Comparison of ENCODE assay signal across 9 cellular contexts in genomic region chr11:70483077-70483861, GRCh38.
DNase-seq lines count a peak whose midpoint lies in the region; ATAC-seq, FAIRE-seq and TF ChIP-seq lines count a peak whose summit lies in the region.
"Had no signal": no experiment of that assay in that cellular context is flagged by ENCODE, and none has a peak within 500 bp of the region (broad histone marks: within the 10 kb centered on the region; RNA-seq: fewer than 3 reads in every experiment).

No MANE protein-coding gene starts in this region.

- POLR2A ChIA-PET in RWPE1 (lab: Yijun Ruan, JAX; ENCODE audit: low non-redundant PET) = no interaction called here

- peak; percentile 46 for DNase-seq in NCI-H2227 (lab: John Stamatoyannopoulos, UW; ENCODE audit: unreplicated experiment)
- DNase-seq in NCI-H2227 treated with DMSO at 0.1 percent for 48 hours (lab: John Stamatoyannopoulos, UW) = no peak
- peak; percentile 20 for DNase-seq in RWPE1 (ENCODE audit: low spot score)
- DNase-seq in heart right ventricle = peak; percentile 37 to 45
- DNase-seq in tibial nerve (ENCODE audit: low spot score in 2 of 2) = peak in 1 of 2 donors; percentile 14
- no peak for DNase-seq in D721Med (ENCODE audit: insufficient read length, low spot score)
- DNase-seq in stimulated activated CD4-positive, alpha-beta T cell treated with anti-CD3 and anti-CD28 coated beads, Interleukin-4, amount 100 ng/mL, for 24 hours = no peak
- DNase-seq: CD4-positive, CD25-positive, alpha-beta regulatory T cell had no signal

- peaks cover 0 to 20% (median 4%) of the 10 kb centered on the region in 9 donors for H3K4me1 ChIP-seq in heart right ventricle
- peaks cover 0 to 7% (median 3%) of the 10 kb centered on the region in 4 donors for H3K4me1 ChIP-seq in tibial nerve

- H3K27me3 ChIP-seq in heart right ventricle = no peaks in the 10 kb centered on the region
- no peaks in the 10 kb centered on the region for H3K27me3 ChIP-seq in tibial nerve

- no peak overlapping the region for H3K27ac ChIP-seq in RWPE1
- H3K27ac ChIP-seq in heart right ventricle = peak overlapping the region in 9 of 10 donors; percentile 77 to 95 (median 87)
- no peak overlapping the region for H3K27ac ChIP-seq in tibial nerve

- CTCF ChIA-PET in RWPE1 (lab: Yijun Ruan, JAX) = no interaction called here

- H3K9me3 ChIP-seq in heart right ventricle (no peaks in the 10 kb centered on the region), tibial nerve (no peaks in the 10 kb centered on the region)

- no peak for TF ChIP-seq EP300 in tibial nerve (IDR thresholded peaks at IDR 0.05)

- H3K4me3 ChIP-seq in heart right ventricle (no peak overlapping the region), tibial nerve (no peak overlapping the region)

- H3K36me3 ChIP-seq in heart right ventricle (no peaks in the 10 kb centered on the region), tibial nerve (no peaks in the 10 kb centered on the region)

- intact Hi-C loops in heart right ventricle (cut with DNase I) = no loop called here

- TF ChIP-seq CTCF in RWPE1 (conservative IDR thresholded peaks at IDR 0.05; ENCODE audit: low read depth) = no peak
- TF ChIP-seq CTCF in heart right ventricle (IDR thresholded peaks at IDR 0.05) = peak; percentile 8 to 62 (median 48)
- TF ChIP-seq CTCF in tibial nerve (IDR thresholded peaks at IDR 0.05) = peak in 3 of 5 experiments; percentile 9 to 18 (median 10)
- no peak for TF ChIP-seq CTCF in D721Med (IDR thresholded peaks at IDR 0.05; ENCODE audit: insufficient read depth, missing control alignments)

- no peak for FAIRE-seq in D721Med (lab: Jason Lieb, UNC)

- TF ChIP-seq POLR2A in tibial nerve (IDR thresholded peaks at IDR 0.05) = no peak

- peak; percentile 46 to 86 (median 63) for ATAC-seq in heart right ventricle
- no peak for ATAC-seq in GM21515 (IDR thresholded peaks at IDR 0.05; ENCODE audit: unreplicated experiment)

- WGBS in heart right ventricle, 2 donors = 90 to 91% methylated on average over 9 of the region's 9 CpGs
- 89 to 92% methylated on average over 9 of the region's 9 CpGs for WGBS in tibial nerve, 2 donors

Comparison
In these comparisons a context has a peak if more than half of its experiments do, and no peak if none do; other contexts are left out.
1. DNase-seq: peak in NCI-H2227 (single experiment), RWPE1 (single experiment) and heart right ventricle (2 of 2); none in NCI-H2227 treated with DMSO at 0.1 percent for 48 hours (single experiment), D721Med (single experiment) and stimulated activated CD4-positive, alpha-beta T cell treated with anti-CD3 and anti-CD28 coated beads, Interleukin-4, amount 100 ng/mL, for 24 hours (single experiment).
2. H3K27ac ChIP-seq: peak in heart right ventricle (9 of 10); none in RWPE1 (single experiment) and tibial nerve (0 of 4).
3. CTCF ChIP-seq: peak in heart right ventricle (9 of 9) and tibial nerve (3 of 5); none in RWPE1 (single experiment) and D721Med (single experiment).